In genomic region chr6:105345506-105345905, GRCh38 we compare ENCODE assay signal across 1 cellular context.
TF ChIP-seq lines count a peak whose summit lies in the region.

No MANE protein-coding gene starts in this region.

TF ChIP-seq in WTC11, 78 proteins besides CTCF, POLR2A, EP300 and RAD21 (continued from another document):
- TF ChIP-seq ZNF532 (CRISPR knock-in tag; IDR thresholded peaks at IDR 0.05; ENCODE audit: borderline replicate concordance) (no peak), OVOL2 (CRISPR knock-in tag; IDR thresholded peaks at IDR 0.05; ENCODE audit: borderline replicate concordance) (no peak), ERG (CRISPR knock-in tag; IDR thresholded peaks at IDR 0.05) (no peak), NFYB (CRISPR knock-in tag; conservative IDR thresholded peaks at IDR 0.05; ENCODE audit: low read depth) (no peak), JAZF1 (CRISPR knock-in tag; IDR thresholded peaks at IDR 0.05) (no peak), TCF7 (CRISPR knock-in tag; IDR thresholded peaks at IDR 0.05; ENCODE audit: low read depth) (no peak), MXD4 (CRISPR knock-in tag; IDR thresholded peaks at IDR 0.05; ENCODE audit: borderline replicate concordance) (no peak)
